1 cellular context compared by ENCODE assay signal in the genomic region with DNA sequence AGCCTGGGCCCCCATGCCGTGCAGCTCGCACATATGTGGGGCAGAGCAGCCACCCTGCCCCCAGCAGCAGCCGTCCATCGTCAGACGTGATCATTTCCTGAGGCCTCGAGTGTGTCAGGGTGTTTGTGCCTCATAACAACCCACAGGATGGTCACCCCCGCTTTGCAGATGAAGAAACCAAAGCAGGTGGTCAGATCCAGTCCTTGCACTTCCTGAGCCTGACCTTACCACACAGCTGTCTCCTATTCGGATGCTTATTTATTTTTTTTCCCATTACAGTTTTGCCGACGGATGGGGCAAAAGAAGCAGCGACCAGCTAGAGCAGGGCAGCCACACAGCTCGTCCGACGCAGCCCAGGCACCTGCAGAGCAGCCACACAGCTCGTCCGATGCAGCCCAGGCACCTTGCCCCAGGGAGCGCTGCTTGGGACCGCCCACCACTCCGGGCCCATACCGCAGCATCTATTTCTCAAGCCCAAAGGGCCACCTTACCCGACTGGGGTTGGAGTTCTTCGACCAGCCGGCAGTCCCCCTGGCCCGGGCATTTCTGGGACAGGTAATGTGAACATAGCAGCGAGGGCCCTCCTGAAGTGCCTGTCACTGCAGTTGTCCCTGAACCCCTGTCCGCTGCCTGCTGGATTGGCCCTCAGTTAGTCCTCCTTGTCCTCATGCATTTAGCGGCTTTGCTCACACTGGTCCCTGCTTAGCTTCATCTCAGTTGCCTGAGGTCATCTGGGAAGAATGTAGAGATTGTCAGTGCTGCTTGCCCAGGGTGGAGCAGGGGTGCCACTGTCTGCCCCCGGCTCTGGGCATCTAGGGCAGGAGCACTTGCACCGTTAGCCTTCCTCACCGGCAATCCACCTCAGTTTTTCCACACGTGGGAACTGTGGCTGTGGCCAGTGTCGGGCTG.
TF ChIP-seq lines count a peak whose summit lies in the region.

No MANE protein-coding gene starts in this region.

TF ChIP-seq in K562, 482 proteins besides CTCF, POLR2A, EP300 and RAD21:
- TF ChIP-seq BRCA1 (IDR thresholded peaks at IDR 0.05): no peak
- TF ChIP-seq BRCA1 (CRISPR knock-in tag; IDR thresholded peaks at IDR 0.05): 0 out of 2 replicates have a peak, but pooled peaks have one; percentile 46
- no peak for TF ChIP-seq EZH2 (IDR thresholded peaks at IDR 0.05; ENCODE audit: borderline replicate concordance, low read depth, low read length)
- no peak for TF ChIP-seq SIRT6 (IDR thresholded peaks at IDR 0.05; ENCODE audit: low read depth, low read length)
- TF ChIP-seq CSDE1 (IDR thresholded peaks at IDR 0.05): no peak
- TF ChIP-seq, protein P1, sequence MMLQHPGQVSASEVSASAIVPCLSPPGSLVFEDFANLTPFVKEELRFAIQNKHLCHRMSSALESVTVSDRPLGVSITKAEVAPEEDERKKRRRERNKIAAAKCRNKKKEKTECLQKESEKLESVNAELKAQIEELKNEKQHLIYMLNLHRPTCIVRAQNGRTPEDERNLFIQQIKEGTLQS (IDR thresholded peaks at IDR 0.05): no peak
- TF ChIP-seq, protein P1 (CRISPR knock-in tag; conservative IDR thresholded peaks at IDR 0.05): no peak
- TF ChIP-seq, protein P2, sequence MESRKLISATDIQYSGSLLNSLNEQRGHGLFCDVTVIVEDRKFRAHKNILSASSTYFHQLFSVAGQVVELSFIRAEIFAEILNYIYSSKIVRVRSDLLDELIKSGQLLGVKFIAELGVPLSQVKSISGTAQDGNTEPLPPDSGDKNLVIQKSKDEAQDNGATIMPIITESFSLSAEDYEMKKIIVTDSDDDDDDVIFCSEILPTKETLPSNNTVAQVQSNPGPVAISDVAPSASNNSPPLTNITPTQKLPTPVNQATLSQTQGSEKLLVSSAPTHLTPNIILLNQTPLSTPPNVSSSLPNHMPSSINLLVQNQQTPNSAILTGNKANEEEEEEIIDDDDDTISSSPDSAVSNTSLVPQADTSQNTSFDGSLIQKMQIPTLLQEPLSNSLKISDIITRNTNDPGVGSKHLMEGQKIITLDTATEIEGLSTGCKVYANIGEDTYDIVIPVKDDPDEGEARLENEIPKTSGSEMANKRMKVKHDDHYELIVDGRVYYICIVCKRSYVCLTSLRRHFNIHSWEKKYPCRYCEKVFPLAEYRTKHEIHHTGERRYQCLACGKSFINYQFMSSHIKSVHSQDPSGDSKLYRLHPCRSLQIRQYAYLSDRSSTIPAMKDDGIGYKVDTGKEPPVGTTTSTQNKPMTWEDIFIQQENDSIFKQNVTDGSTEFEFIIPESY (CRISPR knock-in tag; IDR thresholded peaks at IDR 0.05): peak; percentile 52; the same call in 1 of the 2 replicates
- TF ChIP-seq, protein P3, sequence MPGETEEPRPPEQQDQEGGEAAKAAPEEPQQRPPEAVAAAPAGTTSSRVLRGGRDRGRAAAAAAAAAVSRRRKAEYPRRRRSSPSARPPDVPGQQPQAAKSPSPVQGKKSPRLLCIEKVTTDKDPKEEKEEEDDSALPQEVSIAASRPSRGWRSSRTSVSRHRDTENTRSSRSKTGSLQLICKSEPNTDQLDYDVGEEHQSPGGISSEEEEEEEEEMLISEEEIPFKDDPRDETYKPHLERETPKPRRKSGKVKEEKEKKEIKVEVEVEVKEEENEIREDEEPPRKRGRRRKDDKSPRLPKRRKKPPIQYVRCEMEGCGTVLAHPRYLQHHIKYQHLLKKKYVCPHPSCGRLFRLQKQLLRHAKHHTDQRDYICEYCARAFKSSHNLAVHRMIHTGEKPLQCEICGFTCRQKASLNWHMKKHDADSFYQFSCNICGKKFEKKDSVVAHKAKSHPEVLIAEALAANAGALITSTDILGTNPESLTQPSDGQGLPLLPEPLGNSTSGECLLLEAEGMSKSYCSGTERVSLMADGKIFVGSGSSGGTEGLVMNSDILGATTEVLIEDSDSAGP (CRISPR knock-in tag; IDR thresholded peaks at IDR 0.05): 0 out of 2 replicates have a peak, but pooled peaks have one; percentile 17
